In genomic region chrX:24498975-24499374, GRCh38 we compare ENCODE assay signal across 7 cellular contexts. TPM values are rescaled to one million over a fixed set of nuclear protein-coding genes. Genes with fewer than 3 reads are reported as not detected.
A peak's percentile ranks its signal among the peaks of the same experiment; 100 is the strongest.
DNase-seq lines count a peak whose midpoint lies in the region; ATAC-seq and TF ChIP-seq lines count a peak whose summit lies in the region.

No MANE protein-coding gene starts in this region.

- TF ChIP-seq POLR2A in HCT116 (IDR thresholded peaks at IDR 0.05; ENCODE audit: borderline replicate concordance, extremely low read depth, insufficient read depth, insufficient read length): no peak

- H3K9me3 ChIP-seq in HCT116 (ENCODE audit: control insufficient read depth in 1 of 2, insufficient read depth in 1 of 2, low read depth in 1 of 2, low read length in 2 of 2) (no peaks in the 10 kb centered on the region), thoracic aorta (no peaks in the 10 kb centered on the region)

- DNase-seq in GM12865 (ENCODE audit: low read depth): peak; percentile 52
- DNase-seq in HCT116 (ENCODE audit: low read depth, low spot score): no peak
- DNase-seq in foreskin fibroblast: peak in 1 of 2 donors; percentile 14
- DNase-seq in thoracic aorta (ENCODE audit: low spot score): no peak
- DNase-seq in activated CD8-positive, alpha-beta memory T cell treated with anti-CD3 and anti-CD28 coated beads, Interleukin-2, amount 50 U/mL, for 4 hours: no peak
- DNase-seq in stimulated activated CD4-positive, alpha-beta T cell treated with anti-CD3 and anti-CD28 coated beads, Interleukin-4, amount 100 ng/mL, for 4 hours: no peak

- H2AFZ ChIP-seq in HCT116 (ENCODE audit: low read depth, low read length, poor library complexity, severe bottlenecking): no peak overlapping the region

- BruUV-seq in HCT116 (replicated peaks; lab: Mats Ljungman, UMichigan): no TSS peak

- H3K4me2 ChIP-seq in HCT116 (ENCODE audit: low read length): no peak overlapping the region

- no peak overlapping the region for H3K4me3 ChIP-seq in GM12865 (ENCODE audit: low read depth, low read length)
- H3K4me3 ChIP-seq in HCT116 (replicated peaks in 1 of 2; ENCODE audit: low read depth in 1 of 2, low read length in 2 of 2): no peak overlapping the region
- no peak overlapping the region for H3K4me3 ChIP-seq in foreskin fibroblast (ENCODE audit: low read depth in 1 of 2, low read length in 2 of 2)
- no peak overlapping the region for H3K4me3 ChIP-seq in thoracic aorta

- H3K27me3 ChIP-seq in HCT116 (ENCODE audit: insufficient read depth, low read length): no peaks in the 10 kb centered on the region
- no peaks in the 10 kb centered on the region for H3K27me3 ChIP-seq in thoracic aorta (replicated peaks; ENCODE audit: insufficient read depth)

- POLR2A ChIA-PET in HCT116 (lab: Charles Lee): no interaction called here

- H3K4me1 ChIP-seq in HCT116 (ENCODE audit: control insufficient read depth in 1 of 2, insufficient read depth in 2 of 2, low read length in 2 of 2) (no peaks in the 10 kb centered on the region), thoracic aorta (ENCODE audit: control insufficient read depth in 1 of 2, low read depth in 2 of 2) (peaks cover 4 to 29% of the 10 kb centered on the region in 2 donors)

- peak; percentile 52 for TF ChIP-seq RAD21 in HCT116 (IDR thresholded peaks at IDR 0.05; ENCODE audit: low read depth)

- no peaks in the 10 kb centered on the region for H3K9me2 ChIP-seq in HCT116 (ENCODE audit: insufficient read depth)

- no peak overlapping the region for H3K9ac ChIP-seq in HCT116 (ENCODE audit: low read length)

- TF ChIP-seq CTCF in GM12865 (IDR thresholded peaks at IDR 0.05; ENCODE audit: insufficient read depth, low read depth, low read length, missing control alignments) (peak; percentile 27), HCT116 (IDR thresholded peaks at IDR 0.05 in 2 of 3, conservative IDR thresholded peaks at IDR 0.05 in 1 of 3; ENCODE audit: borderline replicate concordance in 1 of 3, insufficient read depth in 1 of 3, low read depth in 2 of 3, low read length in 2 of 3) (peak; percentile 29 to 51 (median 35); a peak in 4 of 6 replicates), foreskin fibroblast (IDR thresholded peaks at IDR 0.05; ENCODE audit: low read depth, low read length) (peak; percentile 18), thoracic aorta (IDR thresholded peaks at IDR 0.05) (peak; percentile 40)

- no peaks in the 10 kb centered on the region for H3K79me2 ChIP-seq in HCT116 (ENCODE audit: insufficient read depth, low read length)

- ATAC-seq in HCT116 (no peak), SK-N-SH treated with all-trans-retinoic acid at 6 μM for 48 hours (peak; percentile 78), thoracic aorta (ENCODE audit: insufficient number of reproducible peaks, low FRiP score, low read depth) (no peak)

- no peak overlapping the region for H3K27ac ChIP-seq in HCT116 (ENCODE audit: low read depth, low read length)
- H3K27ac ChIP-seq in thoracic aorta: peak overlapping the region in 1 of 2 donors; percentile 60

- intact Hi-C loops in HCT116 (cut with micrococcal nuclease): loop anchor here (1.0 kb wide), 1 partner anchor 103 kb away; no protein-coding TSS in a partner anchor

- RAD21 ChIA-PET in HCT116 (lab: Charles Lee; ENCODE audit: low non-redundant PET in 1 of 2, low total read pairs in 2 of 2, uncharacterized antibody in 2 of 2, unreplicated experiment in 2 of 2): interaction anchor here in 1 of 2 experiments (1.1 kb wide), 1 partner anchor 103 kb away, joined by 3 read pairs; no protein-coding TSS in a partner anchor

- H4K20me1 ChIP-seq in HCT116 (ENCODE audit: insufficient read depth): no peaks in the 10 kb centered on the region

- CTCF ChIA-PET in HCT116 (lab: Charles Lee): interaction anchor here (1.4 to 3.8 kb wide), 4 partner anchors 92 to 128 kb away, joined by 3 to 54 read pairs (median 7); no protein-coding TSS in a partner anchor

- H3K36me3 ChIP-seq in HCT116 (ENCODE audit: control insufficient read depth in 1 of 2, insufficient read depth in 2 of 2, low read length in 2 of 2) (no peaks in the 10 kb centered on the region; a peak in 1 of 4 replicates), thoracic aorta (peaks cover 3% of the 10 kb centered on the region)

TF ChIP-seq in HCT116, 20 proteins besides CTCF, POLR2A, EP300 and RAD21:
- TF ChIP-seq EGR1 (IDR thresholded peaks at IDR 0.05; ENCODE audit: low read depth) (no peak), YY1 (IDR thresholded peaks at IDR 0.05; ENCODE audit: extremely low read depth, insufficient replicate concordance, low read depth, low read length) (no peak), ELF1 (IDR thresholded peaks at IDR 0.05; ENCODE audit: borderline replicate concordance, low read depth) (no peak), SRF (IDR thresholded peaks at IDR 0.05; ENCODE audit: low read depth) (no peak), JUND (IDR thresholded peaks at IDR 0.05) (no peak), ZFX (IDR thresholded peaks at IDR 0.05) (no peak), POLR2AphosphoS5 (IDR thresholded peaks at IDR 0.05; ENCODE audit: low read depth, low read length) (no peak), EZH2 (IDR thresholded peaks at IDR 0.05) (no peak), ZNF274 (IDR thresholded peaks at IDR 0.05; ENCODE audit: low read depth, low read length) (no peak), ZBTB33 (IDR thresholded peaks at IDR 0.05; ENCODE audit: extremely low read depth, insufficient replicate concordance, low read length) (no peak)

TF ChIP-seq in SK-N-SH treated with all-trans-retinoic acid at 6 μM for 48 hours, 23 proteins besides CTCF, POLR2A, EP300 and RAD21 (continues in another document):
- TF ChIP-seq PPARA (CRISPR knock-in tag; IDR thresholded peaks at IDR 0.05; ENCODE audit: borderline replicate concordance): no peak
- TF ChIP-seq GLIS3 (CRISPR knock-in tag; IDR thresholded peaks at IDR 0.05): no peak
- TF ChIP-seq TCF4 (CRISPR knock-in tag; IDR thresholded peaks at IDR 0.05; ENCODE audit: borderline replicate concordance): no peak
- TF ChIP-seq, protein P1, sequence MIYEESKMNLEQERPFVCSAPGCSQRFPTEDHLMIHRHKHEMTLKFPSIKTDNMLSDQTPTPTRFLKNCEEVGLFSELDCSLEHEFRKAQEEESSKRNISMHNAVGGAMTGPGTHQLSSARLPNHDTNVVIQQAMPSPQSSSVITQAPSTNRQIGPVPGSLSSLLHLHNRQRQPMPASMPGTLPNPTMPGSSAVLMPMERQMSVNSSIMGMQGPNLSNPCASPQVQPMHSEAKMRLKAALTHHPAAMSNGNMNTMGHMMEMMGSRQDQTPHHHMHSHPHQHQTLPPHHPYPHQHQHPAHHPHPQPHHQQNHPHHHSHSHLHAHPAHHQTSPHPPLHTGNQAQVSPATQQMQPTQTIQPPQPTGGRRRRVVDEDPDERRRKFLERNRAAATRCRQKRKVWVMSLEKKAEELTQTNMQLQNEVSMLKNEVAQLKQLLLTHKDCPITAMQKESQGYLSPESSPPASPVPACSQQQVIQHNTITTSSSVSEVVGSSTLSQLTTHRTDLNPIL (CRISPR knock-in tag; IDR thresholded peaks at IDR 0.05; ENCODE audit: low read depth): no peak
- no peak for TF ChIP-seq SNAI2 (CRISPR knock-in tag; IDR thresholded peaks at IDR 0.05)
- no peak for TF ChIP-seq CSDC2 (CRISPR knock-in tag; IDR thresholded peaks at IDR 0.05)
- no peak for TF ChIP-seq CSRNP3 (CRISPR knock-in tag; IDR thresholded peaks at IDR 0.05)
- TF ChIP-seq, protein P2, sequence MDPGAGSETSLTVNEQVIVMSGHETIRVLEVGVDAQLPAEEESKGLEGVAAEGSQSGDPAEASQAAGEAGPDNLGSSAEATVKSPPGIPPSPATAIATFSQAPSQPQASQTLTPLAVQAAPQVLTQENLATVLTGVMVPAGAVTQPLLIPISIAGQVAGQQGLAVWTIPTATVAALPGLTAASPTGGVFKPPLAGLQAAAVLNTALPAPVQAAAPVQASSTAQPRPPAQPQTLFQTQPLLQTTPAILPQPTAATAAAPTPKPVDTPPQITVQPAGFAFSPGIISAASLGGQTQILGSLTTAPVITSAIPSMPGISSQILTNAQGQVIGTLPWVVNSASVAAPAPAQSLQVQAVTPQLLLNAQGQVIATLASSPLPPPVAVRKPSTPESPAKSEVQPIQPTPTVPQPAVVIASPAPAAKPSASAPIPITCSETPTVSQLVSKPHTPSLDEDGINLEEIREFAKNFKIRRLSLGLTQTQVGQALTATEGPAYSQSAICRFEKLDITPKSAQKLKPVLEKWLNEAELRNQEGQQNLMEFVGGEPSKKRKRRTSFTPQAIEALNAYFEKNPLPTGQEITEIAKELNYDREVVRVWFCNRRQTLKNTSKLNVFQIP (CRISPR knock-in tag; IDR thresholded peaks at IDR 0.05; ENCODE audit: borderline replicate concordance, low read depth): no peak

RNA-seq across cellular contexts. Expression of gene PDK3, which starts 33.9 kb away (rescaled TPM):
- total RNA-seq in HCT116 (2021; ENCODE audit: unreplicated experiment) (9.6 TPM), thoracic aorta (100 to 1,000 TPM; 116 to 118 TPM)
- polyA plus RNA-seq in HCT116 (2012): 6.0 and 6.5 TPM in 2 replicates

Comparison
In these comparisons a context has a peak if more than half of its experiments do, and no peak if none do; other contexts are left out.
1. RNA of gene PDK3, which starts 33.9 kb away (total RNA-seq): 116 to 118 TPM in thoracic aorta; 9.6 TPM in HCT116 (single experiment); every median in the first group is over 10 times any median in the second.
2. Peak in every context shown above with its lines, with median percentiles within 50 percentile points of each other: CTCF ChIP-seq.